ENCODE assay signal across 9 cellular contexts in genomic region chr6:7377961-7378360, GRCh38. TPM values are rescaled to one million over a fixed set of nuclear protein-coding genes. Genes with fewer than 3 reads are reported as not detected.
"Had no signal": no experiment of that assay in that cellular context is flagged by ENCODE, and none has a peak within 500 bp of the region (broad histone marks: within the 10 kb centered on the region; RNA-seq: fewer than 3 reads in every experiment).

No MANE protein-coding gene starts in this region.

- DNase-seq: GM23248, GOT3, H7, H9, HCEC 1CT, HFFc6 had no signal

RNA-seq across cellular contexts. Expression of gene CAGE1, which starts 11.6 kb away (rescaled TPM):
- total RNA-seq: GM23248, H4 had no signal
- polyA plus RNA-seq: GM23248, GM23338, H1 had no signal
